34 cellular contexts compared by ENCODE assay signal in genomic region chr12:7705846-7706245, GRCh38. TPM values are rescaled to one million over a fixed set of nuclear protein-coding genes. Genes with fewer than 3 reads are reported as not detected.
"Had no signal": no experiment of that assay in that cellular context is flagged by ENCODE, and none has a peak within 500 bp of the region (broad histone marks: within the 10 kb centered on the region; RNA-seq: fewer than 3 reads in every experiment).

No MANE protein-coding gene starts in this region.

- H3K4me1 ChIP-seq: ascending aorta, breast epithelium, colonic mucosa, esophagus muscularis mucosa, foreskin keratinocyte, gastrocnemius medialis, heart left ventricle had no signal

- H3K36me3 Mint-ChIP-seq: activated naive CD4-positive, alpha-beta T cell treated with anti-CD3 and anti-CD28 coated beads, Interleukin-2, amount 50 U/mL, for 24 hours; activated naive CD8-positive, alpha-beta T cell treated with anti-CD3 and anti-CD28 coated beads for 36 hours; brain had no signal

- H3K27me3 ChIP-seq: ascending aorta, breast epithelium, cardiac muscle cell, colonic mucosa, dorsolateral prefrontal cortex, esophagus muscularis mucosa, foreskin keratinocyte, gastrocnemius medialis, heart left ventricle had no signal

- ATAC-seq: activated CD4-positive, alpha-beta T cell treated with anti-CD3 and anti-CD28 coated beads for 36 hours; activated T-cell treated with anti-CD3 and anti-CD28 coated beads, Interleukin-2, amount 50 U/mL, for 72 hours; effector memory CD8-positive, alpha-beta T cell; foreskin keratinocyte; gastrocnemius medialis; heart left ventricle; T-helper 17 cell had no signal

- H3K4me3 Mint-ChIP-seq: activated CD4-positive, alpha-beta memory T cell treated with anti-CD3 and anti-CD28 coated beads, Interleukin-2, amount 10 ng/mL, durations not matched to agents 7 days and 5 days; activated CD4-positive, alpha-beta T cell treated with anti-CD3 and anti-CD28 coated beads for 36 hours; activated CD4-positive, alpha-beta T cell treated with anti-CD3 and anti-CD28 coated beads, Interleukin-2, amount 10 ng/mL, durations not matched to agents 7 days and 5 days; activated naive CD4-positive, alpha-beta T cell treated with anti-CD3 and anti-CD28 coated beads for 36 hours; activated naive CD4-positive, alpha-beta T cell treated with anti-CD3 and anti-CD28 coated beads, Interleukin-2, amount 50 U/mL, for 24 hours; activated naive CD8-positive, alpha-beta T cell treated with anti-CD3 and anti-CD28 coated beads for 36 hours; activated T-cell treated with anti-CD3 and anti-CD28 coated beads, Interleukin-2, amount 50 U/mL, for 24 hours; activated T-cell treated with anti-CD3 and anti-CD28 coated beads, Interleukin-2, amount 50 U/mL, for 72 hours; brain; dendritic cell treated with granulocyte-macrophage colony-stimulating factor and Interleukin-4, amounts not matched to agents 40 ng/mL and 50 ng/mL, for 4 days; effector memory CD8-positive, alpha-beta T cell; T-helper 17 cell; T-helper 2 cell treated with Interferon-gamma antibody and Interleukin-4, amounts not matched to agents 5 μg/mL and 100 μg/mL, for 36 hours had no signal

- H3K27me3 Mint-ChIP-seq: activated CD4-positive, alpha-beta memory T cell treated with anti-CD3 and anti-CD28 coated beads, Interleukin-2, amount 10 ng/mL, durations not matched to agents 7 days and 5 days; activated CD4-positive, alpha-beta T cell treated with anti-CD3 and anti-CD28 coated beads for 36 hours; activated naive CD4-positive, alpha-beta T cell treated with anti-CD3 and anti-CD28 coated beads, Interleukin-2, amount 50 U/mL, for 24 hours; activated naive CD8-positive, alpha-beta T cell treated with anti-CD3 and anti-CD28 coated beads for 36 hours; activated T-cell treated with anti-CD3 and anti-CD28 coated beads, Interleukin-2, amount 50 U/mL, for 24 hours; brain; effector memory CD8-positive, alpha-beta T cell; T-helper 17 cell had no signal

- H3K9me3 Mint-ChIP-seq: activated CD4-positive, alpha-beta memory T cell treated with anti-CD3 and anti-CD28 coated beads, Interleukin-2, amount 10 ng/mL, durations not matched to agents 7 days and 5 days; activated CD4-positive, alpha-beta T cell treated with anti-CD3 and anti-CD28 coated beads, Interleukin-2, amount 10 ng/mL, durations not matched to agents 7 days and 5 days; activated naive CD4-positive, alpha-beta T cell treated with anti-CD3 and anti-CD28 coated beads, Interleukin-2, amount 50 U/mL, for 24 hours; activated naive CD8-positive, alpha-beta T cell treated with anti-CD3 and anti-CD28 coated beads for 36 hours; activated T-cell treated with anti-CD3 and anti-CD28 coated beads, Interleukin-2, amount 50 U/mL, for 24 hours; activated T-cell treated with anti-CD3 and anti-CD28 coated beads, Interleukin-2, amount 50 U/mL, for 72 hours; dendritic cell treated with granulocyte-macrophage colony-stimulating factor and Interleukin-4, amounts not matched to agents 40 ng/mL and 50 ng/mL, for 4 days; effector memory CD8-positive, alpha-beta T cell; T-helper 2 cell treated with Interferon-gamma antibody and Interleukin-4, amounts not matched to agents 5 μg/mL and 100 μg/mL, for 36 hours had no signal

- H3K27ac ChIP-seq: ascending aorta, breast epithelium, cardiac muscle cell, colonic mucosa, dorsolateral prefrontal cortex, esophagus muscularis mucosa, foreskin keratinocyte, gastrocnemius medialis, heart left ventricle, WERI-Rb-1 had no signal

- H3K36me3 ChIP-seq: ascending aorta, breast epithelium, cardiac muscle cell, colonic mucosa, esophagus muscularis mucosa, gastrocnemius medialis, heart left ventricle, WERI-Rb-1 had no signal

- H3K4me3 ChIP-seq: ascending aorta, breast epithelium, cardiac muscle cell, colonic mucosa, dorsolateral prefrontal cortex, esophagus muscularis mucosa, gastrocnemius medialis, heart left ventricle had no signal

- H3K4me1 Mint-ChIP-seq: activated CD4-positive, alpha-beta memory T cell treated with anti-CD3 and anti-CD28 coated beads, Interleukin-2, amount 10 ng/mL, durations not matched to agents 7 days and 5 days; activated CD4-positive, alpha-beta T cell treated with anti-CD3 and anti-CD28 coated beads for 36 hours; activated CD4-positive, alpha-beta T cell treated with anti-CD3 and anti-CD28 coated beads, Interleukin-2, amount 10 ng/mL, durations not matched to agents 7 days and 5 days; activated naive CD4-positive, alpha-beta T cell treated with anti-CD3 and anti-CD28 coated beads, Interleukin-2, amount 50 U/mL, for 24 hours; activated naive CD8-positive, alpha-beta T cell treated with anti-CD3 and anti-CD28 coated beads for 36 hours; brain; T-helper 17 cell had no signal

- DNase-seq: activated CD4-positive, alpha-beta memory T cell treated with anti-CD3 and anti-CD28 coated beads, Interleukin-2, amount 10 ng/mL, durations not matched to agents 7 days and 5 days; activated CD4-positive, alpha-beta T cell treated with anti-CD3 and anti-CD28 coated beads for 36 hours; activated CD4-positive, alpha-beta T cell treated with anti-CD3 and anti-CD28 coated beads, Interleukin-2, amount 10 ng/mL, durations not matched to agents 7 days and 5 days; activated CD4-positive, alpha-beta T cell treated with anti-CD3 and anti-CD28 coated beads, Interleukin-2, amount 50 U/mL, for 4 hours; activated CD4-positive, CD25-positive, alpha-beta regulatory T cell; activated CD4-positive, CD25-positive, alpha-beta regulatory T cell treated with anti-CD3 and anti-CD28 coated beads, Interleukin-2, amount 50 U/mL, for 72 hours; activated CD8-positive, alpha-beta memory T cell treated with anti-CD3 and anti-CD28 coated beads, Interleukin-2, amount 50 U/mL, for 48 hours; activated naive CD4-positive, alpha-beta T cell treated with anti-CD3 and anti-CD28 coated beads for 36 hours; activated naive CD8-positive, alpha-beta T cell treated with anti-CD3 and anti-CD28 coated beads for 36 hours; activated T-cell treated with anti-CD3 and anti-CD28 coated beads for 4 hours; activated T-cell treated with anti-CD3 and anti-CD28 coated beads, Interleukin-2, amount 50 U/mL, for 24 hours; activated T-cell treated with anti-CD3 and anti-CD28 coated beads, Interleukin-2, amount 50 U/mL, for 72 hours; central memory CD4-positive, alpha-beta T cell; cerebellar nuclear complex; colonic mucosa; dorsolateral prefrontal cortex; effector memory CD8-positive, alpha-beta T cell; erythroblast; foreskin keratinocyte; gastrocnemius medialis; glutamatergic neuron; heart left ventricle; T-helper 1 cell; T-helper 17 cell; T1000; WERI-Rb-1 had no signal

- H3K9me3 ChIP-seq: ascending aorta, breast epithelium, colonic mucosa, gastrocnemius medialis, heart left ventricle had no signal

- H3K27ac Mint-ChIP-seq: activated CD4-positive, alpha-beta memory T cell treated with anti-CD3 and anti-CD28 coated beads, Interleukin-2, amount 10 ng/mL, durations not matched to agents 7 days and 5 days; activated CD4-positive, alpha-beta T cell treated with anti-CD3 and anti-CD28 coated beads for 36 hours; activated CD4-positive, alpha-beta T cell treated with anti-CD3 and anti-CD28 coated beads, Interleukin-2, amount 10 ng/mL, durations not matched to agents 7 days and 5 days; activated naive CD4-positive, alpha-beta T cell treated with anti-CD3 and anti-CD28 coated beads for 36 hours; activated naive CD4-positive, alpha-beta T cell treated with anti-CD3 and anti-CD28 coated beads, Interleukin-2, amount 50 U/mL, for 24 hours; activated naive CD8-positive, alpha-beta T cell treated with anti-CD3 and anti-CD28 coated beads for 36 hours; activated T-cell treated with anti-CD3 and anti-CD28 coated beads, Interleukin-2, amount 50 U/mL, for 24 hours; activated T-cell treated with anti-CD3 and anti-CD28 coated beads, Interleukin-2, amount 50 U/mL, for 72 hours; brain; dendritic cell treated with granulocyte-macrophage colony-stimulating factor and Interleukin-4, amounts not matched to agents 40 ng/mL and 50 ng/mL, for 4 days; effector memory CD8-positive, alpha-beta T cell; T-helper 17 cell; T-helper 2 cell treated with Interferon-gamma antibody and Interleukin-4, amounts not matched to agents 5 μg/mL and 100 μg/mL, for 36 hours had no signal

RNA-seq across cellular contexts. Expression of gene DPPA3, which starts 5.4 kb away (rescaled TPM):
- total RNA-seq: activated CD4-positive, alpha-beta memory T cell treated with anti-CD3 and anti-CD28 coated beads, Interleukin-2, amount 10 ng/mL, durations not matched to agents 7 days and 5 days; activated CD4-positive, alpha-beta T cell treated with anti-CD3 and anti-CD28 coated beads for 36 hours; activated CD4-positive, alpha-beta T cell treated with anti-CD3 and anti-CD28 coated beads, Interleukin-2, amount 10 ng/mL, durations not matched to agents 7 days and 5 days; activated naive CD4-positive, alpha-beta T cell treated with anti-CD3 and anti-CD28 coated beads for 36 hours; activated naive CD8-positive, alpha-beta T cell treated with anti-CD3 and anti-CD28 coated beads for 36 hours; activated T-cell treated with anti-CD3 and anti-CD28 coated beads, Interleukin-2, amount 50 U/mL, for 72 hours; ascending aorta; breast epithelium; cardiac muscle cell; colonic mucosa; esophagus muscularis mucosa; foreskin keratinocyte; gastrocnemius medialis; heart left ventricle; T-helper 17 cell had no signal
- polyA plus RNA-seq: cardiac muscle cell, foreskin keratinocyte, heart left ventricle had no signal

RNA-seq across cellular contexts. Expression of gene GDF3, which starts 10.3 kb away (rescaled TPM):
- total RNA-seq: activated CD4-positive, alpha-beta memory T cell treated with anti-CD3 and anti-CD28 coated beads, Interleukin-2, amount 10 ng/mL, durations not matched to agents 7 days and 5 days; activated CD4-positive, alpha-beta T cell treated with anti-CD3 and anti-CD28 coated beads for 36 hours; activated CD4-positive, alpha-beta T cell treated with anti-CD3 and anti-CD28 coated beads, Interleukin-2, amount 10 ng/mL, durations not matched to agents 7 days and 5 days; activated naive CD4-positive, alpha-beta T cell treated with anti-CD3 and anti-CD28 coated beads for 36 hours; activated naive CD8-positive, alpha-beta T cell treated with anti-CD3 and anti-CD28 coated beads for 36 hours; activated T-cell treated with anti-CD3 and anti-CD28 coated beads, Interleukin-2, amount 50 U/mL, for 72 hours; ascending aorta; cardiac muscle cell; colonic mucosa; dorsolateral prefrontal cortex; foreskin keratinocyte; gastrocnemius medialis; heart left ventricle; T-helper 17 cell had no signal
- polyA plus RNA-seq: foreskin keratinocyte had no signal

RNA-seq across cellular contexts. Expression of gene APOBEC1, which starts 40.1 kb away (rescaled TPM):
- total RNA-seq: activated CD4-positive, alpha-beta memory T cell treated with anti-CD3 and anti-CD28 coated beads, Interleukin-2, amount 10 ng/mL, durations not matched to agents 7 days and 5 days; activated CD4-positive, alpha-beta T cell treated with anti-CD3 and anti-CD28 coated beads for 36 hours; activated CD4-positive, alpha-beta T cell treated with anti-CD3 and anti-CD28 coated beads, Interleukin-2, amount 10 ng/mL, durations not matched to agents 7 days and 5 days; activated naive CD4-positive, alpha-beta T cell treated with anti-CD3 and anti-CD28 coated beads for 36 hours; activated naive CD8-positive, alpha-beta T cell treated with anti-CD3 and anti-CD28 coated beads for 36 hours; activated T-cell treated with anti-CD3 and anti-CD28 coated beads, Interleukin-2, amount 50 U/mL, for 72 hours; ascending aorta; breast epithelium; cardiac muscle cell; dorsolateral prefrontal cortex; esophagus muscularis mucosa; foreskin keratinocyte; gastrocnemius medialis; heart left ventricle; T-helper 17 cell had no signal
- polyA plus RNA-seq: cardiac muscle cell, foreskin keratinocyte, heart left ventricle had no signal

RNA-seq across cellular contexts. Expression of gene CLEC4C, which starts 41.3 kb away (rescaled TPM):
- total RNA-seq: activated CD4-positive, alpha-beta memory T cell treated with anti-CD3 and anti-CD28 coated beads, Interleukin-2, amount 10 ng/mL, durations not matched to agents 7 days and 5 days; activated CD4-positive, alpha-beta T cell treated with anti-CD3 and anti-CD28 coated beads for 36 hours; activated CD4-positive, alpha-beta T cell treated with anti-CD3 and anti-CD28 coated beads, Interleukin-2, amount 10 ng/mL, durations not matched to agents 7 days and 5 days; activated naive CD4-positive, alpha-beta T cell treated with anti-CD3 and anti-CD28 coated beads for 36 hours; activated naive CD8-positive, alpha-beta T cell treated with anti-CD3 and anti-CD28 coated beads for 36 hours; activated T-cell treated with anti-CD3 and anti-CD28 coated beads, Interleukin-2, amount 50 U/mL, for 72 hours; ascending aorta; breast epithelium; cardiac muscle cell; colonic mucosa; dorsolateral prefrontal cortex; esophagus muscularis mucosa; foreskin keratinocyte; gastrocnemius medialis; heart left ventricle; T-helper 17 cell had no signal
- polyA plus RNA-seq: cardiac muscle cell, foreskin keratinocyte, heart left ventricle had no signal

RNA-seq across cellular contexts. Expression of gene NANOGNB, which starts 59.2 kb away (rescaled TPM):
- total RNA-seq: activated CD4-positive, alpha-beta memory T cell treated with anti-CD3 and anti-CD28 coated beads, Interleukin-2, amount 10 ng/mL, durations not matched to agents 7 days and 5 days; activated CD4-positive, alpha-beta T cell treated with anti-CD3 and anti-CD28 coated beads for 36 hours; activated CD4-positive, alpha-beta T cell treated with anti-CD3 and anti-CD28 coated beads, Interleukin-2, amount 10 ng/mL, durations not matched to agents 7 days and 5 days; activated naive CD4-positive, alpha-beta T cell treated with anti-CD3 and anti-CD28 coated beads for 36 hours; activated naive CD8-positive, alpha-beta T cell treated with anti-CD3 and anti-CD28 coated beads for 36 hours; activated T-cell treated with anti-CD3 and anti-CD28 coated beads, Interleukin-2, amount 50 U/mL, for 72 hours; ascending aorta; breast epithelium; cardiac muscle cell; colonic mucosa; dorsolateral prefrontal cortex; esophagus muscularis mucosa; foreskin keratinocyte; gastrocnemius medialis; heart left ventricle; T-helper 17 cell had no signal
- polyA plus RNA-seq: cardiac muscle cell, foreskin keratinocyte, heart left ventricle had no signal
